2 cellular contexts compared by ENCODE assay signal in the genomic region with DNA sequence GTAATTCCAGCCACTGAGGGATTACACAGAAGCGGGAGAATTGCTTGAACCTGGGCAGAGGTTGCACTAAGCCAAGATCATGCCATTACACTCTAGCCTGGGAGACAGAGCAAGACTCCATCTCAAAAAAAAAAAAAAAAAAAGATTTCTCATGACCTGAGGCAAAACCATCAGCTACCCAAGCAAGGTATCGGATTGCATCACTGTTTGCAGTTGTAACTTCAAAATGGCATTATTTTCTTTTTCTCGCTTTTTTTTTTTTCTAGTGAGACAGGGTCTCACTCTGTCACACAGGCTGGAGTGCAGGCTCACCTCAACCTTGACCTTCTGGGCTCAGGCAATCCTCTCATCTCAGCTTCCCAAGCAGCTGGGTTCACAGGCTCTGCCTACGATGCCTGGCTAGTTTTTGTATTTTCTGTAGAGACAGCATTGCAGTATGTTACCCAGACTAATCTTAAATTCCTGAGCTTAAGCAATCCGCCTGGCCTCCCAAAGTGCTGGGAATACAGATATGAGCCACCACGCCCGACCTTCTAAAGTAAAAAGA.
TF ChIP-seq lines count a peak whose summit lies in the region.

No MANE protein-coding gene starts in this region.

TF ChIP-seq in HepG2, 621 proteins besides CTCF, POLR2A, EP300 and RAD21 (continues in another document):
- TF ChIP-seq, protein P1, sequence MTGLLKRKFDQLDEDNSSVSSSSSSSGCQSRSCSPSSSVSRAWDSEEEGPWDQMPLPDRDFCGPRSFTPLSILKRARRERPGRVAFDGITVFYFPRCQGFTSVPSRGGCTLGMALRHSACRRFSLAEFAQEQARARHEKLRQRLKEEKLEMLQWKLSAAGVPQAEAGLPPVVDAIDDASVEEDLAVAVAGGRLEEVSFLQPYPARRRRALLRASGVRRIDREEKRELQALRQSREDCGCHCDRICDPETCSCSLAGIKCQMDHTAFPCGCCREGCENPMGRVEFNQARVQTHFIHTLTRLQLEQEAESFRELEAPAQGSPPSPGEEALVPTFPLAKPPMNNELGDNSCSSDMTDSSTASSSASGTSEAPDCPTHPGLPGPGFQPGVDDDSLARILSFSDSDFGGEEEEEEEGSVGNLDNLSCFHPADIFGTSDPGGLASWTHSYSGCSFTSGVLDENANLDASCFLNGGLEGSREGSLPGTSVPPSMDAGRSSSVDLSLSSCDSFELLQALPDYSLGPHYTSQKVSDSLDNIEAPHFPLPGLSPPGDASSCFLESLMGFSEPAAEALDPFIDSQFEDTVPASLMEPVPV (CRISPR knock-in tag; IDR thresholded peaks at IDR 0.05): no peak
- no peak for TF ChIP-seq SIX4 (CRISPR knock-in tag; IDR thresholded peaks at IDR 0.05)
- peak; percentile 61; the same call in 1 of the 2 replicates for TF ChIP-seq CEBPB (IDR thresholded peaks at IDR 0.05; ENCODE audit: borderline replicate concordance, low read depth, low read length)
- no peak for TF ChIP-seq ZNF746 (CRISPR knock-in tag; IDR thresholded peaks at IDR 0.05)
- TF ChIP-seq TAF1 (CRISPR knock-in tag; IDR thresholded peaks at IDR 0.05): no peak
- TF ChIP-seq, protein P2, sequence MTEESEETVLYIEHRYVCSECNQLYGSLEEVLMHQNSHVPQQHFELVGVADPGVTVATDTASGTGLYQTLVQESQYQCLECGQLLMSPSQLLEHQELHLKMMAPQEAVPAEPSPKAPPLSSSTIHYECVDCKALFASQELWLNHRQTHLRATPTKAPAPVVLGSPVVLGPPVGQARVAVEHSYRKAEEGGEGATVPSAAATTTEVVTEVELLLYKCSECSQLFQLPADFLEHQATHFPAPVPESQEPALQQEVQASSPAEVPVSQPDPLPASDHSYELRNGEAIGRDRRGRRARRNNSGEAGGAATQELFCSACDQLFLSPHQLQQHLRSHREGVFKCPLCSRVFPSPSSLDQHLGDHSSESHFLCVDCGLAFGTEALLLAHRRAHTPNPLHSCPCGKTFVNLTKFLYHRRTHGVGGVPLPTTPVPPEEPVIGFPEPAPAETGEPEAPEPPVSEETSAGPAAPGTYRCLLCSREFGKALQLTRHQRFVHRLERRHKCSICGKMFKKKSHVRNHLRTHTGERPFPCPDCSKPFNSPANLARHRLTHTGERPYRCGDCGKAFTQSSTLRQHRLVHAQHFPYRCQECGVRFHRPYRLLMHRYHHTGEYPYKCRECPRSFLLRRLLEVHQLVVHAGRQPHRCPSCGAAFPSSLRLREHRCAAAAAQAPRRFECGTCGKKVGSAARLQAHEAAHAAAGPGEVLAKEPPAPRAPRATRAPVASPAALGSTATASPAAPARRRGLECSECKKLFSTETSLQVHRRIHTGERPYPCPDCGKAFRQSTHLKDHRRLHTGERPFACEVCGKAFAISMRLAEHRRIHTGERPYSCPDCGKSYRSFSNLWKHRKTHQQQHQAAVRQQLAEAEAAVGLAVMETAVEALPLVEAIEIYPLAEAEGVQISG (CRISPR knock-in tag; IDR thresholded peaks at IDR 0.05): no peak
- no peak for TF ChIP-seq ZNF768 (CRISPR knock-in tag; IDR thresholded peaks at IDR 0.05)
- TF ChIP-seq NR2F6 (IDR thresholded peaks at IDR 0.05): no peak
- peak; percentile 73; the same call in 1 of the 2 replicates for TF ChIP-seq NR2F6 (CRISPR knock-in tag; IDR thresholded peaks at IDR 0.05)
- TF ChIP-seq RARA (CRISPR knock-in tag; IDR thresholded peaks at IDR 0.05): peak; percentile 46; the same call in 1 of the 2 replicates
- peak; percentile 16; the same call in 1 of the 2 replicates for TF ChIP-seq SIX1 (CRISPR knock-in tag; IDR thresholded peaks at IDR 0.05; ENCODE audit: borderline replicate concordance)
- peak; percentile 53; the same call in 1 of the 2 replicates for TF ChIP-seq CEBPG (CRISPR knock-in tag; IDR thresholded peaks at IDR 0.05)
- no peak for TF ChIP-seq TGIF2 (CRISPR knock-in tag; IDR thresholded peaks at IDR 0.05)
- TF ChIP-seq HMGA1 (CRISPR knock-in tag; conservative IDR thresholded peaks at IDR 0.05): no peak
- 0 out of 2 replicates have a peak, but pooled peaks have one; percentile 22 for TF ChIP-seq FOXJ3 (CRISPR knock-in tag; IDR thresholded peaks at IDR 0.05; ENCODE audit: borderline replicate concordance)
- TF ChIP-seq ZNF33B (CRISPR knock-in tag; IDR thresholded peaks at IDR 0.05): no peak
- TF ChIP-seq, protein P3, sequence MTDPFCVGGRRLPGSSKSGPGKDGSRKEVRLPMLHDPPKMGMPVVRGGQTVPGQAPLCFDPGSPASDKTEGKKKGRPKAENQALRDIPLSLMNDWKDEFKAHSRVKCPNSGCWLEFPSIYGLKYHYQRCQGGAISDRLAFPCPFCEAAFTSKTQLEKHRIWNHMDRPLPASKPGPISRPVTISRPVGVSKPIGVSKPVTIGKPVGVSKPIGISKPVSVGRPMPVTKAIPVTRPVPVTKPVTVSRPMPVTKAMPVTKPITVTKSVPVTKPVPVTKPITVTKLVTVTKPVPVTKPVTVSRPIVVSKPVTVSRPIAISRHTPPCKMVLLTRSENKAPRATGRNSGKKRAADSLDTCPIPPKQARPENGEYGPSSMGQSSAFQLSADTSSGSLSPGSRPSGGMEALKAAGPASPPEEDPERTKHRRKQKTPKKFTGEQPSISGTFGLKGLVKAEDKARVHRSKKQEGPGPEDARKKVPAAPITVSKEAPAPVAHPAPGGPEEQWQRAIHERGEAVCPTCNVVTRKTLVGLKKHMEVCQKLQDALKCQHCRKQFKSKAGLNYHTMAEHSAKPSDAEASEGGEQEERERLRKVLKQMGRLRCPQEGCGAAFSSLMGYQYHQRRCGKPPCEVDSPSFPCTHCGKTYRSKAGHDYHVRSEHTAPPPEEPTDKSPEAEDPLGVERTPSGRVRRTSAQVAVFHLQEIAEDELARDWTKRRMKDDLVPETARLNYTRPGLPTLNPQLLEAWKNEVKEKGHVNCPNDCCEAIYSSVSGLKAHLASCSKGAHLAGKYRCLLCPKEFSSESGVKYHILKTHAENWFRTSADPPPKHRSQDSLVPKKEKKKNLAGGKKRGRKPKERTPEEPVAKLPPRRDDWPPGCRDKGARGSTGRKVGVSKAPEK (CRISPR knock-in tag; IDR thresholded peaks at IDR 0.05; ENCODE audit: borderline replicate concordance): no peak

TF ChIP-seq in endothelial cell of umbilical vein, 7 proteins besides CTCF, POLR2A, EP300 and RAD21:
- no peak for TF ChIP-seq FOS (IDR thresholded peaks at IDR 0.05; ENCODE audit: borderline replicate concordance, insufficient read depth, low read length)
- TF ChIP-seq JUN (IDR thresholded peaks at IDR 0.05; ENCODE audit: borderline replicate concordance, insufficient read depth, insufficient read length, low read depth): no peak
- no peak for TF ChIP-seq MYC (IDR thresholded peaks at IDR 0.05; ENCODE audit: low read depth, low read length)
- no peak for TF ChIP-seq GATA2 (IDR thresholded peaks at IDR 0.05; ENCODE audit: insufficient read depth, insufficient read length, low read depth, low read length)
- no peak for TF ChIP-seq EZH2 (IDR thresholded peaks at IDR 0.05; ENCODE audit: borderline replicate concordance, low read depth, low read length, severe bottlenecking)
- TF ChIP-seq POLR2AphosphoS5 (IDR thresholded peaks at IDR 0.05; ENCODE audit: insufficient read depth, low read depth, low read length): no peak
- TF ChIP-seq, protein P4, sequence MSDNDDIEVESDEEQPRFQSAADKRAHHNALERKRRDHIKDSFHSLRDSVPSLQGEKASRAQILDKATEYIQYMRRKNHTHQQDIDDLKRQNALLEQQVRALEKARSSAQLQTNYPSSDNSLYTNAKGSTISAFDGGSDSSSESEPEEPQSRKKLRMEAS (IDR thresholded peaks at IDR 0.05; ENCODE audit: insufficient read depth, insufficient read length): no peak
